In genomic region chr17:42474270-42474669, GRCh38 we compare ENCODE assay signal across 18 cellular contexts. TPM values are rescaled to one million over a fixed set of nuclear protein-coding genes. Genes with fewer than 3 reads are reported as not detected.
A peak's percentile ranks its signal among the peaks of the same experiment; 100 is the strongest.
DNase-seq lines count a peak whose midpoint lies in the region; ATAC-seq and TF ChIP-seq lines count a peak whose summit lies in the region.
"Had no signal": no experiment of that assay in that cellular context is flagged by ENCODE, and none has a peak within 500 bp of the region (broad histone marks: within the 10 kb centered on the region; RNA-seq: fewer than 3 reads in every experiment).

No MANE protein-coding gene starts in this region.

- DNase-seq in HFFc6: no peak
- no peak for DNase-seq in RWPE2 (ENCODE audit: low spot score)
- no peak for DNase-seq in lower lobe of right lung
- peak; percentile 33 for DNase-seq in stomach
- no peak for DNase-seq in NCI-H82 treated with DMSO at 0.1 percent for 48 hours (lab: John Stamatoyannopoulos, UW; ENCODE audit: unreplicated experiment)
- no peak for DNase-seq in HK-2 (ENCODE audit: unreplicated experiment)
- no peak for DNase-seq in occipital lobe (lab: John Stamatoyannopoulos, UW)
- DNase-seq: CD8-positive, alpha-beta T cell; DMS79; KG1; NCI-H1048; NCI-H1436; NCI-H1930; NCI-H526 treated with DMSO at 0.1 percent for 48 hours had no signal

- TF ChIP-seq EP300 in stomach (IDR thresholded peaks at IDR 0.05): no peak

- H3K36me3 ChIP-seq in RWPE2 (ENCODE audit: low read depth): peaks cover 60% of the 10 kb centered on the region
- H3K36me3 ChIP-seq in lower lobe of right lung: peaks cover 79% of the 10 kb centered on the region
- peaks cover 40 to 89% (median 83%) of the 10 kb centered on the region in 4 donors for H3K36me3 ChIP-seq in stomach

- TF ChIP-seq CTCF in HFFc6 (IDR thresholded peaks at IDR 0.05) (no peak), RWPE2 (IDR thresholded peaks at IDR 0.05; ENCODE audit: poor library complexity, severe bottlenecking) (no peak), lower lobe of right lung (IDR thresholded peaks at IDR 0.05) (no peak), stomach (IDR thresholded peaks at IDR 0.05) (no peak)

- H3K27me3 Mint-ChIP-seq in HFFc6 (ENCODE audit: insufficient read depth): no peaks in the 10 kb centered on the region; the same call in 1 of the 2 replicates

- intact Hi-C loops in lower lobe of right lung (cut with DNase I): no loop called here
- intact Hi-C loops in stomach (cut with DNase I; ENCODE audit: low total_unique reads): no loop called here

- no peak overlapping the region for H3K4me3 Mint-ChIP-seq in HFFc6
- H3K4me3 Mint-ChIP-seq: CD8-positive, alpha-beta T cell had no signal

- peaks cover 2% of the 10 kb centered on the region for H3K9me3 ChIP-seq in RWPE2 (ENCODE audit: severe bottlenecking)
- no peaks in the 10 kb centered on the region for H3K9me3 ChIP-seq in lower lobe of right lung
- H3K9me3 ChIP-seq in stomach: no peaks in the 10 kb centered on the region
- H3K9me3 ChIP-seq: A549 had no signal

- H3K9me3 Mint-ChIP-seq in HFFc6: no peaks in the 10 kb centered on the region
- H3K9me3 Mint-ChIP-seq: CD8-positive, alpha-beta T cell had no signal

- no peak for TF ChIP-seq POLR2A in stomach (IDR thresholded peaks at IDR 0.05)

- H3K4me1 Mint-ChIP-seq in HFFc6 (ENCODE audit: low read depth): peaks cover 32% of the 10 kb centered on the region

- H3K27ac ChIP-seq in RWPE2 (ENCODE audit: poor library complexity, severe bottlenecking) (peak overlapping the region; percentile 78), lower lobe of right lung (peak overlapping the region; percentile 42), stomach (peak overlapping the region in 3 of 5 donors; percentile 37 to 62 (median 56))
- H3K27ac ChIP-seq: BLaER1 treated with 17β-estradiol and CSF1 and Interleukin-3, amounts not matched to agents 10 nM and 100 nM had no signal

- H3K4me1 ChIP-seq in RWPE2 (ENCODE audit: insufficient read depth, poor library complexity, severe bottlenecking): peaks cover 15% of the 10 kb centered on the region
- peaks cover 16% of the 10 kb centered on the region for H3K4me1 ChIP-seq in lower lobe of right lung
- H3K4me1 ChIP-seq in stomach: peaks cover 6 to 43% (median 19%) of the 10 kb centered on the region in 4 donors

- H3K27me3 ChIP-seq in RWPE2 (ENCODE audit: insufficient read depth, poor library complexity, severe bottlenecking): no peaks in the 10 kb centered on the region
- no peaks in the 10 kb centered on the region for H3K27me3 ChIP-seq in lower lobe of right lung (ENCODE audit: low read depth)
- no peaks in the 10 kb centered on the region for H3K27me3 ChIP-seq in stomach
- H3K27me3 ChIP-seq: BLaER1 treated with 17β-estradiol and CSF1 and Interleukin-3, amounts not matched to agents 10 nM and 100 nM had no signal

- H3K36me3 Mint-ChIP-seq in HFFc6 (ENCODE audit: low read depth): peaks cover 45% of the 10 kb centered on the region

- no peak for ATAC-seq in RWPE2 (ENCODE audit: low read depth)
- ATAC-seq in lower lobe of right lung: peak; percentile 38 to 61
- ATAC-seq: A549; CD8-positive, alpha-beta T cell; Panc1; Right ventricle myocardium inferior had no signal

- H3K4me3 ChIP-seq in RWPE2 (ENCODE audit: severe bottlenecking) (no peak overlapping the region), lower lobe of right lung (no peak overlapping the region), stomach (no peak overlapping the region)
- H3K4me3 ChIP-seq: A549; BLaER1 treated with 17β-estradiol and CSF1 and Interleukin-3, amounts not matched to agents 10 nM and 100 nM had no signal

- 68 to 80% (median 73%) methylated on average over 6 of the region's 6 CpGs for WGBS in stomach, 5 donors

- H3K27ac Mint-ChIP-seq in HFFc6: peak overlapping the region; percentile 69
- H3K27ac Mint-ChIP-seq: CD8-positive, alpha-beta T cell had no signal

RNA-seq across cellular contexts. Expression of gene ATP6V0A1, which starts 15.6 kb away (rescaled TPM):
- 10 to 100 TPM; 29.6 to 56.7 (median 37.1) TPM for total RNA-seq in HFFc6 (2021; fragmentation: NEBNext Ultra II Directional; extraction: Animal tissue kit (Norgen Biotek cat#: 25700))
- total RNA-seq in lower lobe of right lung (107 TPM), stomach (100 to 1,000 TPM in 3 of 5 donors, 10 to 100 TPM in 2; 61.7 to 435 (median 123) TPM), occipital lobe (263 TPM)
- polyA plus RNA-seq in stomach: 10 to 100 TPM; 13.1 to 24.5 (median 13.2) TPM

RNA-seq across cellular contexts. Expression of gene CAVIN1, which starts 51.2 kb away (rescaled TPM):
- total RNA-seq in HFFc6 (2021; fragmentation: NEBNext Ultra II Directional; extraction: Animal tissue kit (Norgen Biotek cat#: 25700)): 1,000 to 10,000 TPM; 1,059 to 1,221 (median 1,100) TPM
- 269 TPM for total RNA-seq in lower lobe of right lung
- 100 to 1,000 TPM in 3 of 5 donors, 10 to 100 TPM in 2; 75.2 to 244 (median 162) TPM for total RNA-seq in stomach
- 100 to 1,000 TPM in 1 of 3 donors, 10 to 100 TPM in 2; 61.2 to 104 (median 94.2) TPM for polyA plus RNA-seq in stomach
- 7.8 TPM for total RNA-seq in occipital lobe
- total RNA-seq: CD8-positive, alpha-beta T cell had no signal
